9 cellular contexts compared by ENCODE assay signal in the genomic region with DNA sequence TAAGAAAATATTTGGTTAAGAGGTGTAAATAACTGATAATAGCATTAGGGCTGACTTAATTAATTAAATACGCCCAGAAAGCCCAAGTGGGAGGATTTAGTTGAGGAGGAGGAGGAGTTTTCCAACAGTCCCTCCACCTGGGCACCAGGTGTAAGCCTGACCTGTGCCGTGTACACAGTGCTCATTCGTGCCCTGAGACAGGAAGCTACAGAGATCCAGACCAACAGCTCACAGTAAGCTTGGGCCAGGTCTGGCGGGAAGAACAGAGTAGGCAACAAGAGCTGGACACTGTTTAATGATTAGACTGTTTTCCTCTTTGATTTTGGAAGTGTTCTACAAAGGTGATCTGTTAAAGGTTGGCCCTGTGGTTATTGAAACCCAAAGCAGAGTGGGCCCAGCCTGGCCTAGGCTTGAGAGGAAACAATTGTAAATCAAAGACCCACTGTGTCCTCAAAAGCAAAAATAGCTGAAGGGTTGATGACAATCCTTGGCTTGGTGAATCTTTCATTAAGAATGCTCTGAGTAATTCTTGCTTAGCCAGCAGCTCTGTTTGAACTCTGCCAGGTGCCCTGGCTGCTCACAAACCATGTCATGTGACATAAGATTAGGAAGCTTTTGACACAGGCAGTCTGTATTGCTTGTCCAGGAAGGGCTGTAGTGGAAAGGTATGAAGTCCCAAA.
A peak's percentile ranks its signal among the peaks of the same experiment; 100 is the strongest.
DNase-seq lines count a peak whose midpoint lies in the region; ATAC-seq and TF ChIP-seq lines count a peak whose summit lies in the region.
"Had no signal": no experiment of that assay in that cellular context is flagged by ENCODE, and none has a peak within 500 bp of the region (broad histone marks: within the 10 kb centered on the region; RNA-seq: fewer than 3 reads in every experiment).

No MANE protein-coding gene starts in this region.

- ATAC-seq in GM18868 (IDR thresholded peaks at IDR 0.05; ENCODE audit: unreplicated experiment): peak; percentile 56
- no peak for ATAC-seq in HG03457 (IDR thresholded peaks at IDR 0.05; ENCODE audit: unreplicated experiment)

- H3K4me1 ChIP-seq in neutrophil (ENCODE audit: control insufficient read depth in 1 of 2, insufficient read depth in 1 of 2, low read depth in 1 of 2, low read length in 1 of 2): peaks cover 69 to 82% of the 10 kb centered on the region in 2 experiments

- DNase-seq in NCI-H226 (peak; percentile 66), epithelial cell of esophagus (ENCODE audit: low read depth) (peak; percentile 90), midbrain (lab: John Stamatoyannopoulos, UW) (no peak), NCI-H1694 (lab: John Stamatoyannopoulos, UW) (no peak), NAMALWA (ENCODE audit: low spot score) (no peak)
- DNase-seq: activated CD4-positive, CD25-positive, alpha-beta regulatory T cell treated with anti-CD3 and anti-CD28 coated beads, Interleukin-2, amount 50 U/mL, for 72 hours had no signal

- H3K36me3 ChIP-seq in neutrophil: no peaks in the 10 kb centered on the region

- no peak overlapping the region for H3K4me3 ChIP-seq in epithelial cell of esophagus (ENCODE audit: low read length)
- no peak overlapping the region for H3K4me3 ChIP-seq in neutrophil (ENCODE audit: low read depth in 1 of 2, low read length in 1 of 2)

- H3K27me3 ChIP-seq in neutrophil: no peaks in the 10 kb centered on the region

- no peaks in the 10 kb centered on the region for H3K9me3 ChIP-seq in neutrophil

- peak overlapping the region; percentile 69 for H3K27ac ChIP-seq in neutrophil

- TF ChIP-seq CTCF in epithelial cell of esophagus (IDR thresholded peaks at IDR 0.05; ENCODE audit: insufficient read depth, low read depth, low read length, missing control alignments) (no peak), neutrophil (IDR thresholded peaks at IDR 0.05) (no peak)

Comparison
In these comparisons a context has a peak if more than half of its experiments do, and no peak if none do; other contexts are left out.
1. DNase-seq: peak in NCI-H226 (single experiment) and epithelial cell of esophagus (single experiment); none in midbrain (single experiment), NCI-H1694 (single experiment) and NAMALWA (single experiment).